Comparison of ENCODE assay signal across 8 cellular contexts in the genomic region with DNA sequence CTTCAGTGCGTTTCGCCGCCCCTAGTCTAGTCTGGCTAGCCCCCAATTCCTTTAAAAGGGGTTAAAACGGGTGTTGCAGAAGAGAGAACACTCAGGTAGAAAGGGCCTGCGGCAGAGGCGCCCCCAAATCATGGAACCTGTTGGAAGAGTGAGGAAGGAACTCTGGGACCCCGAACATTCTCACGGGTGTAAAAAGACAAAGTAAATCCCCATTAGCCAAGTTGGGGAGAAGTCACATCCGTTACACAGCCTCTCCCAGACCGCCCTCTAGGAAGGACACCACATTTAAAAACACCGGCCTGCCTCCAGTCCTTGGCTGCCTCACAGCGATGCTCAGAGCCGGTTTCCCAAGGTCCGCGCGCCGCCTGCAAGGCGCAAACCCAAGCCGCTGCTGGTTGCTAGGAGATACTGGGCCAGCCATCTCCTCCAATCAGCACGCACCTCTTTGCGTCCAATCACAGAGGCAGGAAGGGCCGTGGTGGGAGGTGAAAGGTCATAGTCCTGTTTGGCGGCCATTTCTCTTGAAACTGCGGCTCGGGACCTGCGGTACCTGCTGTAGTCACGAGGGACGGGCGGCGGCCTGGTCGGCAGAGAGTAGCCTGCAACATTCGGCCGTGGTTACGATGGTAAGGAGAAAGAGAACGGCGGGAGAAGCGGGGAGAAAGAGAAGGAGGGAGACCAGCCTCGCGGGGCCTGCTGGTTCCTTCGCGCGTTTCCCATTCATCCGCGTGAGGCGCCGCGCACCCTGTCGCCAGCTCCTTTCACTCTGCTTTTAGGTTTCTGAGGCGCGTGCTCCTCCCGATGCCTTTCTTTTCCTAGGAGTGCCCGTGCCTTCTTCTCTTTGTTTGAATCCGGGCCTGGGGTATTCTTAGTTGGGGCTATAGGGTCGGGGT. TPM values are rescaled to one million over a fixed set of nuclear protein-coding genes. Genes with fewer than 3 reads are reported as not detected.
DNase-seq lines count a peak whose midpoint lies in the region; ATAC-seq, FAIRE-seq and TF ChIP-seq lines count a peak whose summit lies in the region.

A gene (plus strand): TSS at position 502 of the 893 bp plus-strand sequence. CDS start 122 bp downstream, at position 624.

- peak; percentile 90 for DNase-seq in AG09309 (ENCODE audit: low read depth)
- DNase-seq in NCI-H2227 (lab: John Stamatoyannopoulos, UW; ENCODE audit: unreplicated experiment), result peak; percentile 98
- peak; percentile 95 for DNase-seq in WERI-Rb-1
- DNase-seq in bronchial epithelial cell (ENCODE audit: low read depth), result peak; percentile 95
- DNase-seq in iPS-NIHi11 (ENCODE audit: low spot score), result peak; percentile 99
- DNase-seq in small intestine, result peak; percentile 99

- H3K9me3 ChIP-seq in WERI-Rb-1 (ENCODE audit: severe bottlenecking) (no peaks in the 10 kb centered on the region), small intestine (ENCODE audit: control insufficient read depth, low read depth) (no peaks in the 10 kb centered on the region)

- H3K27ac ChIP-seq in WERI-Rb-1 (peak within 1 kb of the TSS; percentile 93), small intestine (ENCODE audit: low read depth in 1 of 2, low read length in 1 of 2) (peak within 1 kb of the TSS; percentile 60 to 73)

- TF ChIP-seq CTCF in AG09309 (IDR thresholded peaks at IDR 0.05; ENCODE audit: control insufficient read depth, insufficient read depth, low read depth, low read length, missing control alignments) (no peak), WERI-Rb-1 (IDR thresholded peaks at IDR 0.05; ENCODE audit: low read depth, low read length) (0 out of 2 replicates have a peak, but pooled peaks have one; percentile 19), bronchial epithelial cell (IDR thresholded peaks at IDR 0.05; ENCODE audit: insufficient read depth, low read length, severe bottlenecking) (peak; percentile 29)

- WGBS in small intestine, 3 donors, result 1 to 2% (median 1%) methylated on average over 53 to 54 of the region's 54 CpGs

- H3K4me3 ChIP-seq in AG09309 (ENCODE audit: control insufficient read depth, low read depth, low read length) (peak within 1 kb of the TSS; percentile 66), WERI-Rb-1 (ENCODE audit: low read depth, low read length) (peak within 1 kb of the TSS; percentile 98), bronchial epithelial cell (ENCODE audit: low read depth, low read length) (peak within 1 kb of the TSS; percentile 66), small intestine (ENCODE audit: low read depth in 1 of 2, low read length in 2 of 2) (peak within 1 kb of the TSS; percentile 63 to 69)

- peaks cover 0 to 11% of the 10 kb centered on the region in 2 donors for H3K4me1 ChIP-seq in small intestine (ENCODE audit: control insufficient read depth in 2 of 2, insufficient read depth in 1 of 2, low read depth in 1 of 2, low read length in 1 of 2)

- H3K27me3 ChIP-seq in WERI-Rb-1 (ENCODE audit: insufficient read depth, low read depth, severe bottlenecking), result no peaks in the 10 kb centered on the region
- no peaks in the 10 kb centered on the region for H3K27me3 ChIP-seq in bronchial epithelial cell (ENCODE audit: control insufficient read depth, insufficient read depth, low read length)
- no peaks in the 10 kb centered on the region for H3K27me3 ChIP-seq in small intestine (ENCODE audit: control insufficient read depth in 2 of 2, insufficient read depth in 2 of 2, low read length in 2 of 2)

- FAIRE-seq in bronchial epithelial cell (lab: Jason Lieb, UNC), result peak; percentile 89
- no peak for FAIRE-seq in small intestine (lab: Jason Lieb, UNC)

- H3K36me3 ChIP-seq in WERI-Rb-1, result peaks cover 37% of the 10 kb centered on the region
- H3K36me3 ChIP-seq in bronchial epithelial cell (ENCODE audit: control insufficient read depth, insufficient read depth, low read length), result no peaks in the 10 kb centered on the region
- H3K36me3 ChIP-seq in small intestine (ENCODE audit: control insufficient read depth in 2 of 2, insufficient read depth in 2 of 2, low read length in 2 of 2), result peaks cover 0 to 7% of the 10 kb centered on the region in 2 donors

- ATAC-seq in GM18909 (IDR thresholded peaks at IDR 0.05; ENCODE audit: poor library complexity, unreplicated experiment) (peak; percentile 99), HG03159 (IDR thresholded peaks at IDR 0.05; ENCODE audit: unreplicated experiment) (peak; percentile 99)

RNA-seq across cellular contexts. Expression of the gene that starts here (rescaled TPM):
- total RNA-seq in bronchial epithelial cell, result 12.9 and 15.5 TPM in 2 replicates
- 10 to 100 TPM; 18.9 to 61.9 (median 24.6) TPM for polyA plus RNA-seq in small intestine

Comparison
In these comparisons a context has a peak if more than half of its experiments do, and no peak if none do; other contexts are left out.
1. Peak in every context shown above with its lines: DNase-seq, ATAC-seq, H3K4me3 ChIP-seq and H3K27ac ChIP-seq.